ENCODE assay signal across 25 cellular contexts in the genomic region with DNA sequence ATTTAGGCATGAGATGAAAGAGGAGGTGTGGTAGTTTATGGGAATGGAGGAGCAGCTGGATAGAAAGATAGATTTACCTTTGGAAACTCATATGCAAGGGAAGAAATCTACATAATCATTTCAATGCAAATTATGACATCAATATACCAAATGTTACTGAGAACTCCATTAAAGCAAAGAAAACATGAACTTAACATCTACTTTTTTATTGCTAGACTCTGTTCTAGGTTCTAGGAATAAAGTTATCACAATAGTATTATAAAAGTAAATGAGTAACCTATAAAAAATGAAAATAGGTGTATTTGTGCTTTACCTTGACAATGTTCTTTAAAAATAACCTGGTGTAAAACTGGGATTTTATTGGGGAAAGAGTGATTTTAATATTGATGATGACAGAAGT.
DNase-seq lines count a peak whose midpoint lies in the region; ATAC-seq, FAIRE-seq and TF ChIP-seq lines count a peak whose summit lies in the region.
"Had no signal": no experiment of that assay in that cellular context is flagged by ENCODE, and none has a peak within 500 bp of the region (broad histone marks: within the 10 kb centered on the region; RNA-seq: fewer than 3 reads in every experiment).

No MANE protein-coding gene starts in this region.

- ATAC-seq in RWPE2 (ENCODE audit: low read depth) (no peak), pancreas (no peak)
- ATAC-seq: CD8-positive, alpha-beta T cell had no signal

- peaks cover 33% of the 10 kb centered on the region for H3K4me1 ChIP-seq in RWPE2 (ENCODE audit: insufficient read depth, poor library complexity, severe bottlenecking)
- H3K4me1 ChIP-seq in pancreas = no peaks in the 10 kb centered on the region
- H3K4me1 ChIP-seq: BLaER1, Caco-2 had no signal

- H3K27me3 Mint-ChIP-seq in progenitor cell of endocrine pancreas = no peaks in the 10 kb centered on the region
- H3K27me3 Mint-ChIP-seq: B cell; CD4-positive, CD25-positive, alpha-beta regulatory T cell had no signal

- H3K36me3 ChIP-seq in RWPE2 (ENCODE audit: low read depth) (no peaks in the 10 kb centered on the region; the same call in 1 of the 2 replicates), pancreas (no peaks in the 10 kb centered on the region)
- H3K36me3 ChIP-seq: BLaER1 had no signal

- H3K27me3 ChIP-seq in RWPE2 (ENCODE audit: insufficient read depth, poor library complexity, severe bottlenecking) = no peaks in the 10 kb centered on the region
- peaks cover 0 to 3% (median 0%) of the 10 kb centered on the region in 4 donors for H3K27me3 ChIP-seq in pancreas
- H3K27me3 ChIP-seq: BLaER1 had no signal

- H3K27ac Mint-ChIP-seq in progenitor cell of endocrine pancreas = no peak overlapping the region
- H3K27ac Mint-ChIP-seq: B cell; CD4-positive, CD25-positive, alpha-beta regulatory T cell; CD8-positive, alpha-beta T cell had no signal

- no peaks in the 10 kb centered on the region for H3K36me3 Mint-ChIP-seq in progenitor cell of endocrine pancreas (ENCODE audit: insufficient read depth)
- H3K36me3 Mint-ChIP-seq: CD4-positive, CD25-positive, alpha-beta regulatory T cell; CD8-positive, alpha-beta T cell had no signal

- H3K9me3 ChIP-seq in RWPE2 (ENCODE audit: severe bottlenecking) (no peaks in the 10 kb centered on the region), pancreas (no peaks in the 10 kb centered on the region)
- H3K9me3 ChIP-seq: BLaER1, Caco-2 had no signal

- no peaks in the 10 kb centered on the region for H3K9me3 Mint-ChIP-seq in progenitor cell of endocrine pancreas (ENCODE audit: low read depth)

- H3K4me3 ChIP-seq in RWPE2 (ENCODE audit: severe bottlenecking) (no peak overlapping the region), pancreas (no peak overlapping the region)
- H3K4me3 ChIP-seq: BLaER1, GM23248 had no signal

- no peaks in the 10 kb centered on the region for H3K4me1 Mint-ChIP-seq in progenitor cell of endocrine pancreas (ENCODE audit: low read depth)
- H3K4me1 Mint-ChIP-seq: B cell; CD4-positive, CD25-positive, alpha-beta regulatory T cell had no signal

- FAIRE-seq in islet of Langerhans (lab: Jason Lieb, UNC) (peak; percentile 45), pancreas (lab: Jason Lieb, UNC) (peak; percentile 65)
- FAIRE-seq: A204.1, G401.6, GM12892, GM19239, H1 had no signal

- H3K27ac ChIP-seq in RWPE2 (ENCODE audit: poor library complexity, severe bottlenecking) = peak overlapping the region; percentile 71
- H3K27ac ChIP-seq in pancreas = no peak overlapping the region
- H3K27ac ChIP-seq: 22Rv1, BLaER1, C4-2B, GM23248 had no signal

- intact Hi-C loops in pancreas (cut with DNase I) = no loop called here

- DNase-seq in NCI-H526 (lab: John Stamatoyannopoulos, UW) (peak; percentile 85 to 89), RWPE2 (ENCODE audit: low spot score) (no peak), pancreas (no peak), foreskin melanocyte (no peak), progenitor cell of endocrine pancreas (ENCODE audit: low spot score, unreplicated experiment) (no peak), NCI-H446 (lab: John Stamatoyannopoulos, UW) (no peak)
- no peak for DNase-seq in activated CD8-positive, alpha-beta memory T cell treated with anti-CD3 and anti-CD28 coated beads, Interleukin-2, amount 50 U/mL, for 4 hours
- DNase-seq: Caco-2; CD4-positive, CD25-positive, alpha-beta regulatory T cell; CD8-positive, alpha-beta T cell; DMS153; DND-41; GM23248; H7; HCEC 1CT had no signal

- no peak overlapping the region for H3K4me3 Mint-ChIP-seq in progenitor cell of endocrine pancreas (ENCODE audit: low read depth)
- H3K4me3 Mint-ChIP-seq: B cell; CD4-positive, CD25-positive, alpha-beta regulatory T cell; CD8-positive, alpha-beta T cell had no signal

- TF ChIP-seq CTCF in RWPE2 (IDR thresholded peaks at IDR 0.05; ENCODE audit: poor library complexity, severe bottlenecking) (no peak), pancreas (IDR thresholded peaks at IDR 0.05) (no peak), progenitor cell of endocrine pancreas (IDR thresholded peaks at IDR 0.05; ENCODE audit: unreplicated experiment) (no peak)

Comparison
In these comparisons a context has a peak if more than half of its experiments do, and no peak if none do; other contexts are left out.
1. DNase-seq: peak in NCI-H526 (2 of 2); none in RWPE2 (single experiment), pancreas (0 of 6), foreskin melanocyte (single experiment), activated CD8-positive, alpha-beta memory T cell treated with anti-CD3 and anti-CD28 coated beads, Interleukin-2, amount 50 U/mL, for 4 hours (single experiment), progenitor cell of endocrine pancreas (single experiment) and NCI-H446 (0 of 2).